8 cellular contexts compared by ENCODE assay signal in genomic region chr3:69425249-69425648, GRCh38. TPM values are rescaled to one million over a fixed set of nuclear protein-coding genes. Genes with fewer than 3 reads are reported as not detected.
DNase-seq lines count a peak whose midpoint lies in the region; ATAC-seq and TF ChIP-seq lines count a peak whose summit lies in the region.

No MANE protein-coding gene starts in this region.

- peak; percentile 82 for ATAC-seq in GM19324 (IDR thresholded peaks at IDR 0.05; ENCODE audit: low FRiP score, unreplicated experiment)
- peak; percentile 70 for ATAC-seq in HG03378 (IDR thresholded peaks at IDR 0.05; ENCODE audit: unreplicated experiment)
- peak; percentile 70 for ATAC-seq in sciatic nerve

- no peak overlapping the region for H3K4me3 ChIP-seq in WERI-Rb-1 (ENCODE audit: low read depth, low read length)
- H3K4me3 ChIP-seq in fibroblast of pulmonary artery (replicated peaks; ENCODE audit: low read depth, low read length): no peak overlapping the region

- intact Hi-C loops in sciatic nerve (cut with DNase I): no loop called here

- no peaks in the 10 kb centered on the region for H3K36me3 ChIP-seq in WERI-Rb-1

- peak; percentile 49 for DNase-seq in D341Med (ENCODE audit: low spot score)
- DNase-seq in WERI-Rb-1: peak; percentile 52
- peak; percentile 66 for DNase-seq in fibroblast of pulmonary artery (ENCODE audit: low read depth)
- DNase-seq in sciatic nerve (ENCODE audit: low spot score): no peak
- DNase-seq in NCI-H2171 treated with DMSO at 0.1 percent for 48 hours (lab: John Stamatoyannopoulos, UW): no peak
- DNase-seq in inferior parietal cortex (ENCODE audit: extremely low spot score): no peak

- no peaks in the 10 kb centered on the region for H3K9me3 ChIP-seq in WERI-Rb-1 (ENCODE audit: severe bottlenecking)

- TF ChIP-seq CTCF in WERI-Rb-1 (IDR thresholded peaks at IDR 0.05; ENCODE audit: low read depth, low read length) (peak; percentile 70), fibroblast of pulmonary artery (IDR thresholded peaks at IDR 0.05; ENCODE audit: low read length, missing control alignments) (peak; percentile 79)

- no peak overlapping the region for H3K27ac ChIP-seq in WERI-Rb-1

- no peaks in the 10 kb centered on the region for H3K27me3 ChIP-seq in WERI-Rb-1 (ENCODE audit: insufficient read depth, low read depth, severe bottlenecking)

RNA-seq across cellular contexts. Expression of gene FRMD4B, which starts 39.4 kb away (rescaled TPM):
- total RNA-seq in sciatic nerve: 48.6 TPM

Comparison
In these comparisons a context has a peak if more than half of its experiments do, and no peak if none do; other contexts are left out.
1. DNase-seq: peak in D341Med (single experiment), WERI-Rb-1 (single experiment) and fibroblast of pulmonary artery (single experiment); none in sciatic nerve (single experiment), NCI-H2171 treated with DMSO at 0.1 percent for 48 hours (single experiment) and inferior parietal cortex (single experiment).
2. Peak in every context shown above with its lines, with median percentiles within 50 percentile points of each other: ATAC-seq.